1 cellular context compared by ENCODE assay signal in genomic region chr7:129667551-129667950, GRCh38.
TF ChIP-seq lines count a peak whose summit lies in the region.

No MANE protein-coding gene starts in this region.

TF ChIP-seq in HEK293, 187 proteins besides CTCF, POLR2A, EP300 and RAD21 (continued from another document):
- TF ChIP-seq ZNF518A (tag by site-specific recombination; conservative IDR thresholded peaks at IDR 0.05; ENCODE audit: low read depth) (peak; percentile 42; the same call in 1 of the 2 replicates), ZNF37A (tag by site-specific recombination; IDR thresholded peaks at IDR 0.05) (no peak)
